In the genomic region with DNA sequence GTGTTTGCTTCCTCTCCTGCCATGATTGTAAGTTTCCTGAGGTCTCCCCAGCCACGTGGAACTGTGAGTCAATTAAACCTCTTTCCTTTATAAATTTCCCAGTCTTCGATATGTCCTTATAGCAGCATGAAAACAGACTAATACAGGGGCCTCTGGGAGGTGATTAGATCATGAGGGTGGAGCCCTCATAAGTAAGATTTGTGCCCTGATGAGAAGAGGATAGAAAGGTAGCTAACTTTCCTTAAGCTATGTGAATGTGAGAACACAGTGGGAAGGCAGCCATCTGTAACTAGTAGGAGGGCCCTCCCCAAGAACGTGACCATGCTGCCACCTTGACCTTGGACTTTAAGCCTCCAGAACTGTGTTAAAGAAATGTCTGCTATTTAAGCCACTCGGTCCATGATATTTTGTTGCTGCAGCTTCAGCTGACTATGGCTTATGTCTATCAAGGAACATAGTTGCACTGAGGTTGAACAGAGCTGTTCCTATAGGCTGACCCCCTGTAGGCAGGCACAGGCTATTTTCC, we compare ENCODE assay signal across 26 cellular contexts.
"Had no signal": no experiment of that assay in that cellular context is flagged by ENCODE, and none has a peak within 500 bp of the region (broad histone marks: within the 10 kb centered on the region; RNA-seq: fewer than 3 reads in every experiment).

No MANE protein-coding gene starts in this region.

- DNase-seq: colonic mucosa; cortex of kidney; effector CD8-positive, alpha-beta T cell; effector memory CD8-positive, alpha-beta T cell; endodermal cell; esophagus squamous epithelium; foreskin fibroblast; foreskin melanocyte; gastrocnemius medialis; glutamatergic neuron; head of caudate nucleus; heart right ventricle; hypothalamus; immature natural killer cell; islet precursor cell; kidney; kidney glomerular epithelial cell; left lung; left ventricle myocardium superior; lower lobe of right lung; mesenchymal stem cell; naive B cell had no signal

- H3K4me1 ChIP-seq: colonic mucosa had no signal

- ATAC-seq: effector memory CD8-positive, alpha-beta T cell; esophagus mucosa; gastrocnemius medialis; heart right ventricle; left lung; lower lobe of right lung had no signal

- H3K36me3 ChIP-seq: colonic mucosa, esophagus squamous epithelium, gastrocnemius medialis, heart right ventricle, left lung, lower lobe of right lung had no signal

- H3K27me3 ChIP-seq: colonic mucosa, esophagus squamous epithelium, gastrocnemius medialis, heart right ventricle, left lung had no signal

- H3K9me3 ChIP-seq: colonic mucosa, esophagus squamous epithelium, gastrocnemius medialis, lower lobe of right lung, mucosa of descending colon had no signal

- FAIRE-seq: endometrium, kidney had no signal

- H3K4me3 ChIP-seq: colonic mucosa, esophagus squamous epithelium, gastrocnemius medialis, heart right ventricle, left lung, lower lobe of right lung, mucosa of descending colon had no signal

- H3K27ac ChIP-seq: colonic mucosa, epithelial cell of prostate, esophagus squamous epithelium, gastrocnemius medialis, heart right ventricle, left lung, lower lobe of right lung had no signal
